17 cellular contexts compared by ENCODE assay signal in the genomic region with DNA sequence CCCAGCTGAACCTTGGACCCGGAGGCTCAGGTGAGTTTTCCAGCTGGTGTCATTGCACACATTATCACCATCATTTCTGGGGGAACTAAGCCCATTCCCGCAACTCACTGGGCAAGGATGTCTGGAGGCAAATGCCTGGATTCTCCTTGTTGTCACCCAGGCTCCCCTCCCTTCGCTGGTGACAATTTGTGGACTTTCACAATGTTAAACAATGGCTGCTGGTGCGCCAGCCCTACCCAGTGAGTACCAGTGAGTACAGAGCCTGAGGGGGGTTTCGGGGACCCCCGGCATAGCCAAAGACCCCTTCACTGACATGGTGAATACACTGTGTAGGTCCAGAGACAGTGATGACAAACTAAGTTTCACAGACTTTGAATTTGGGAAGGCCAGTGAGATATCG.
DNase-seq lines count a peak whose midpoint lies in the region; ATAC-seq and TF ChIP-seq lines count a peak whose summit lies in the region.
"Had no signal": no experiment of that assay in that cellular context is flagged by ENCODE, and none has a peak within 500 bp of the region (broad histone marks: within the 10 kb centered on the region; RNA-seq: fewer than 3 reads in every experiment).

No MANE protein-coding gene starts in this region.

- no peaks in the 10 kb centered on the region for H3K9me3 Mint-ChIP-seq in neural crest cell
- H3K9me3 Mint-ChIP-seq: CD8-positive, alpha-beta T cell had no signal

- peak overlapping the region; percentile 86 for H3K27ac ChIP-seq in DND-41 (ENCODE audit: low read length)
- H3K27ac ChIP-seq in OCI-LY1 (ENCODE audit: low read depth, low read length, poor library complexity, severe bottlenecking), result peak overlapping the region; percentile 21
- no peak overlapping the region for H3K27ac ChIP-seq in suprapubic skin
- H3K27ac ChIP-seq: SK-N-MC had no signal

- H3K36me3 ChIP-seq in DND-41 (ENCODE audit: insufficient read depth, low read length), result peaks cover 17% of the 10 kb centered on the region; the same call in 1 of the 2 replicates
- no peaks in the 10 kb centered on the region; the same call in 1 of the 2 replicates for H3K36me3 ChIP-seq in OCI-LY1 (ENCODE audit: insufficient read depth, low read length)
- H3K36me3 ChIP-seq in suprapubic skin, result no peaks in the 10 kb centered on the region

- no peak for ATAC-seq in DND-41 (ENCODE audit: insufficient read depth, low read depth)
- ATAC-seq: CD8-positive, alpha-beta T cell; GM23338; K562; PC-3 had no signal

- no peaks in the 10 kb centered on the region for H3K4me1 Mint-ChIP-seq in neural crest cell

- TF ChIP-seq EP300 in suprapubic skin (IDR thresholded peaks at IDR 0.05), result no peak

- WGBS in suprapubic skin, result 94% methylated on average over 7 of the region's 7 CpGs

- TF ChIP-seq CTCF in DND-41 (IDR thresholded peaks at IDR 0.05; ENCODE audit: borderline replicate concordance, extremely low read depth, low read length, poor library complexity, severe bottlenecking) (no peak), OCI-LY1 (IDR thresholded peaks at IDR 0.05; ENCODE audit: low read length) (no peak), neural crest cell (conservative IDR thresholded peaks at IDR 0.05) (no peak), suprapubic skin (IDR thresholded peaks at IDR 0.05) (no peak)

- H3K4me3 Mint-ChIP-seq in neural crest cell, result no peak overlapping the region
- H3K4me3 Mint-ChIP-seq: CD8-positive, alpha-beta T cell; GM23338 had no signal

- H3K9me2 ChIP-seq in OCI-LY1 (ENCODE audit: low read depth, low read length), result no peaks in the 10 kb centered on the region

- H3K4me3 ChIP-seq in DND-41 (ENCODE audit: low read depth in 1 of 2, low read length in 2 of 2) (no peak overlapping the region), OCI-LY1 (ENCODE audit: low read depth, low read length, poor library complexity, severe bottlenecking) (no peak overlapping the region), suprapubic skin (no peak overlapping the region)
- H3K4me3 ChIP-seq: GM23338, K562, SK-N-MC had no signal

- no peaks in the 10 kb centered on the region for H3F3A ChIP-seq in OCI-LY1 (ENCODE audit: insufficient read depth, low read length)

- no peaks in the 10 kb centered on the region for H3K79me2 ChIP-seq in DND-41 (ENCODE audit: insufficient read depth, low read length)
- no peaks in the 10 kb centered on the region for H3K79me2 ChIP-seq in OCI-LY1 (ENCODE audit: insufficient read depth, low read length)

- DNase-seq in DND-41, result no peak
- no peak for DNase-seq in neural crest cell (ENCODE audit: low read depth, low spot score)
- DNase-seq in suprapubic skin (ENCODE audit: low spot score in 2 of 2), result peak; percentile 24 to 59
- DNase-seq in AG08396 (ENCODE audit: low spot score), result no peak
- DNase-seq in NCI-H226, result no peak
- DNase-seq in NCI-H69 (lab: John Stamatoyannopoulos, UW), result no peak
- DNase-seq: ACHN; CD8-positive, alpha-beta T cell; DMS79; NCI-H1417 treated with DMSO at 0.1 percent for 48 hours; NCI-H1930; NCI-H446; PC-3 had no signal

- peak overlapping the region; percentile 44 for H3K27ac Mint-ChIP-seq in neural crest cell (ENCODE audit: unreplicated experiment)
- H3K27ac Mint-ChIP-seq: CD8-positive, alpha-beta T cell; GM23338 had no signal

- no peaks in the 10 kb centered on the region for H3K36me3 Mint-ChIP-seq in neural crest cell (ENCODE audit: low read depth)
- H3K36me3 Mint-ChIP-seq: CD8-positive, alpha-beta T cell had no signal

- H3K27me3 Mint-ChIP-seq in neural crest cell (ENCODE audit: low read depth), result no peaks in the 10 kb centered on the region

- peaks cover 54% of the 10 kb centered on the region for H3K4me1 ChIP-seq in DND-41 (ENCODE audit: insufficient read depth, low read length)
- H3K4me1 ChIP-seq in OCI-LY1 (ENCODE audit: insufficient read depth, low read length, severe bottlenecking), result peaks cover 34% of the 10 kb centered on the region
- H3K4me1 ChIP-seq in suprapubic skin, result no peaks in the 10 kb centered on the region

- no peaks in the 10 kb centered on the region for H4K20me1 ChIP-seq in DND-41 (ENCODE audit: insufficient read depth, low read length)
- H4K20me1 ChIP-seq in OCI-LY1 (ENCODE audit: insufficient read depth, low read length), result no peaks in the 10 kb centered on the region

- H3K4me2 ChIP-seq in DND-41 (ENCODE audit: insufficient read depth, low read length), result no peak overlapping the region
- no peak overlapping the region for H3K4me2 ChIP-seq in OCI-LY1 (ENCODE audit: low read length)
- H3K4me2 ChIP-seq: GM23338 had no signal

- H3K27me3 ChIP-seq in DND-41 (ENCODE audit: insufficient read depth, low read length, poor library complexity) (no peaks in the 10 kb centered on the region), OCI-LY1 (ENCODE audit: insufficient read depth, low read length) (no peaks in the 10 kb centered on the region), suprapubic skin (no peaks in the 10 kb centered on the region)

- H3K9ac ChIP-seq in DND-41 (ENCODE audit: low read depth, low read length), result no peak overlapping the region
- H3K9ac ChIP-seq in OCI-LY1 (ENCODE audit: low read length), result no peak overlapping the region

- H3K9me3 ChIP-seq in DND-41 (ENCODE audit: insufficient read depth, low read length, severe bottlenecking) (no peaks in the 10 kb centered on the region), OCI-LY1 (ENCODE audit: low read length) (no peaks in the 10 kb centered on the region), suprapubic skin (no peaks in the 10 kb centered on the region)

- H2AFZ ChIP-seq in DND-41 (ENCODE audit: low read depth, low read length), result no peak overlapping the region
- H2AFZ ChIP-seq in OCI-LY1 (ENCODE audit: low read length), result no peak overlapping the region
- H2AFZ ChIP-seq: GM23338 had no signal

- TF ChIP-seq POLR2A in suprapubic skin (IDR thresholded peaks at IDR 0.05), result no peak

Comparison
In these comparisons a context has a peak if more than half of its experiments do, and no peak if none do; other contexts are left out.
1. DNase-seq: peak in suprapubic skin (2 of 2); none in DND-41 (single experiment), neural crest cell (single experiment), AG08396 (single experiment), NCI-H226 (single experiment) and NCI-H69 (single experiment).